ENCODE assay signal across 7 cellular contexts in genomic region chr7:137343483-137343841, GRCh38. TPM values are rescaled to one million over a fixed set of nuclear protein-coding genes. Genes with fewer than 3 reads are reported as not detected.
DNase-seq lines count a peak whose midpoint lies in the region; ATAC-seq and TF ChIP-seq lines count a peak whose summit lies in the region.

TSS of gene PTN (minus strand) at chr7:137343733. CDS start at chr7:137254973, 88,760 bp downstream.

- intact Hi-C loops in spleen (cut with DNase I; ENCODE audit: low total_unique reads) = no loop called here

- no peak for TF ChIP-seq POLR2A in spleen (IDR thresholded peaks at IDR 0.05)
- TF ChIP-seq POLR2A in GM18505 (IDR thresholded peaks at IDR 0.05; ENCODE audit: borderline replicate concordance, extremely low read depth, insufficient read depth, insufficient read length) = no peak

- peaks cover 0 to 10% (median 0%) of the 10 kb centered on the region in 7 donors for H3K27me3 ChIP-seq in spleen (replicated peaks in 1 of 7)

- peaks cover 0 to 3% (median 0%) of the 10 kb centered on the region in 6 donors for H3K4me1 ChIP-seq in spleen

- peak within 1 kb of the TSS; percentile 92 to 97 (median 97) for H3K27ac Mint-ChIP-seq in brain

- H3K27me3 Mint-ChIP-seq in brain = peaks cover 14% of the 10 kb centered on the region

- TF ChIP-seq CTCF in brain (conservative IDR thresholded peaks at IDR 0.05) (no peak), spleen (IDR thresholded peaks at IDR 0.05 in 8 of 11, conservative IDR thresholded peaks at IDR 0.05 in 3 of 11) (no peak)

- peak within 1 kb of the TSS in 6 of 8 donors; percentile 15 to 56 (median 23) for H3K4me3 ChIP-seq in spleen

- 5 to 8% (median 6%) methylated on average over 16 of the region's 16 CpGs for WGBS in spleen, 5 donors

- H3K4me3 Mint-ChIP-seq in brain = peak within 1 kb of the TSS; percentile 91 to 97 (median 96)

- DNase-seq in NCI-H1092 treated with DMSO at 0.1 percent for 48 hours (lab: John Stamatoyannopoulos, UW) (peak; percentile 76), iPS-NIHi11 (ENCODE audit: low spot score) (peak; percentile 37), spleen (no peak), HPDE6-E6E7 (ENCODE audit: extremely low spot score) (no peak), HT-29 (ENCODE audit: low spot score) (no peak)

- peak within 1 kb of the TSS in 3 of 8 donors; percentile 12 to 43 (median 31) for H3K27ac ChIP-seq in spleen

- H3K9me3 ChIP-seq in spleen = no peaks in the 10 kb centered on the region

- peaks cover 20% of the 10 kb centered on the region for H3K36me3 Mint-ChIP-seq in brain

- H3K36me3 ChIP-seq in spleen = no peaks in the 10 kb centered on the region

- H3K4me1 Mint-ChIP-seq in brain = peaks cover 54% of the 10 kb centered on the region

- peaks cover 0 to 11% (median 9%) of the 10 kb centered on the region in 5 experiments for H3K9me3 Mint-ChIP-seq in brain

- ATAC-seq in GM18505 (IDR thresholded peaks at IDR 0.05; ENCODE audit: unreplicated experiment) = no peak

RNA-seq across cellular contexts. Expression of gene PTN, which starts in this region (rescaled TPM):
- polyA plus RNA-seq in brain (ENCODE audit: insufficient read depth, low read depth, low replicate concordance) (169 TPM), spleen (1 to 10 TPM; 2.1 to 4.5 (median 4.2) TPM)
- 10 to 100 TPM in 3 of 7 donors, 1 to 10 TPM in 4; 5.2 to 21.1 (median 8.7) TPM for total RNA-seq in spleen
- not detected in 2 replicates for total RNA-seq in HT-29 (2014; rRNA removed; shearing (Covaris generic))

Comparison
In these comparisons a context has a peak if more than half of its experiments do, and no peak if none do; other contexts are left out.
1. RNA of gene PTN (polyA plus RNA-seq): 169 TPM in brain (single experiment); 2.1 to 4.5 TPM in spleen; every median in the first group is over 10 times any median in the second.
2. DNase-seq: peak in NCI-H1092 treated with DMSO at 0.1 percent for 48 hours (single experiment) and iPS-NIHi11 (single experiment); none in spleen (single experiment), HPDE6-E6E7 (single experiment) and HT-29 (single experiment).